In the genomic region with DNA sequence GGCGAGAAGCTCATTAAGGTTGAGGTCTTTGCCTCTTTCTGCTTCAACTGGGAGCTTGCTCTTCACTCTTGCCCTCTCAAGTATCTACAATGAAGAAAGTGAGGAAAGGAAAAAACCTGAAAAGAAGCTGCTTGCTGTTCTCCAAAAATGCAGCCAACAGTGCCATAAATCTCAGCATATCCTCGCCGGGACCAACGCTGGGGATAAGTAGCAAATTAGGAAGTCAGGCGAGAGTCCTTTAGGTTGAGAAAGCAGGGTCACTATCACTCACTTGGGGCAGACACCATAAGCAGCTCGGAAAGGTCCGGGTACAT, we compare ENCODE assay signal across 8 cellular contexts. TPM values are rescaled to one million over a fixed set of nuclear protein-coding genes. Genes with fewer than 3 reads are reported as not detected.
DNase-seq lines count a peak whose midpoint lies in the region; ATAC-seq and TF ChIP-seq lines count a peak whose summit lies in the region.

No MANE protein-coding gene starts in this region.

- peak overlapping the region; percentile 99 to 100 for H3K4me3 Mint-ChIP-seq in CD14-positive monocyte
- H3K4me3 Mint-ChIP-seq in activated CD8-positive, alpha-beta T cell treated with anti-CD3 and anti-CD28 coated beads, Interleukin-2, amount 10 ng/mL, durations not matched to agents 7 days and 5 days: peak overlapping the region; percentile 97

- peak overlapping the region; percentile 91 to 98 (median 94) for H3K27ac Mint-ChIP-seq in CD14-positive monocyte
- H3K27ac Mint-ChIP-seq in activated CD8-positive, alpha-beta T cell treated with anti-CD3 and anti-CD28 coated beads, Interleukin-2, amount 10 ng/mL, durations not matched to agents 7 days and 5 days: peak overlapping the region; percentile 98

- CTCF ChIA-PET in activated CD8-positive, alpha-beta T cell treated with anti-CD3 and anti-CD28 coated beads, Interleukin-2, amount 10 ng/mL, durations not matched to agents 7 days and 5 days (lab: Charles Lee): interaction anchor here (0.7 to 3.1 kb wide), 8 partner anchors 9 to 500 kb away, joined by 3 to 15 read pairs (median 4); a partner anchor contains a TSS

- H3K27me3 Mint-ChIP-seq in CD14-positive monocyte (ENCODE audit: low read depth in 3 of 3): peaks cover 0 to 7% (median 5%) of the 10 kb centered on the region in 3 donors
- no peaks in the 10 kb centered on the region for H3K27me3 Mint-ChIP-seq in activated CD8-positive, alpha-beta T cell treated with anti-CD3 and anti-CD28 coated beads, Interleukin-2, amount 10 ng/mL, durations not matched to agents 7 days and 5 days (ENCODE audit: low read depth)

- no peak for TF ChIP-seq POLR2A in testis (IDR thresholded peaks at IDR 0.05)

- no peaks in the 10 kb centered on the region for H3K9me3 ChIP-seq in iPS-18c (ENCODE audit: control insufficient read depth, insufficient read depth, low read length)
- no peaks in the 10 kb centered on the region for H3K9me3 ChIP-seq in testis

- H3K27ac ChIP-seq in testis: peak overlapping the region; percentile 79 to 88

- TF ChIP-seq CTCF in CD14-positive monocyte (IDR thresholded peaks at IDR 0.05) (no peak), HFF-Myc (IDR thresholded peaks at IDR 0.05; ENCODE audit: low read depth, low read length, missing control alignments) (no peak), testis (IDR thresholded peaks at IDR 0.05) (no peak)

- ATAC-seq in activated CD8-positive, alpha-beta T cell treated with anti-CD3 and anti-CD28 coated beads, Interleukin-2, amount 10 ng/mL, durations not matched to agents 7 days and 5 days: no peak
- ATAC-seq in GM21526 (IDR thresholded peaks at IDR 0.05; ENCODE audit: low FRiP score, unreplicated experiment) (no peak), GM21619 (IDR thresholded peaks at IDR 0.05; ENCODE audit: unreplicated experiment) (no peak)

- H3K27me3 ChIP-seq in testis: no peaks in the 10 kb centered on the region

- H3K36me3 Mint-ChIP-seq in CD14-positive monocyte: peaks cover 0 to 10% of the 10 kb centered on the region in 2 donors
- peaks cover 16% of the 10 kb centered on the region for H3K36me3 Mint-ChIP-seq in activated CD8-positive, alpha-beta T cell treated with anti-CD3 and anti-CD28 coated beads, Interleukin-2, amount 10 ng/mL, durations not matched to agents 7 days and 5 days (ENCODE audit: low read depth)

- DNase-seq in CD14-positive monocyte (ENCODE audit: low spot score): no peak
- no peak for DNase-seq in HFF-Myc (ENCODE audit: extremely low read depth, low read depth)
- no peak for DNase-seq in activated CD8-positive, alpha-beta T cell treated with anti-CD3 and anti-CD28 coated beads, Interleukin-2, amount 10 ng/mL, durations not matched to agents 7 days and 5 days
- DNase-seq in testis: no peak
- no peak for DNase-seq in activated CD4-positive, alpha-beta T cell treated with anti-CD3 and anti-CD28 coated beads for 4 hours

- POLR2A ChIA-PET in activated CD8-positive, alpha-beta T cell treated with anti-CD3 and anti-CD28 coated beads, Interleukin-2, amount 10 ng/mL, durations not matched to agents 7 days and 5 days (lab: Charles Lee): interaction anchor here (0.9 to 1.7 kb wide), 8 partner anchors 9 to 494 kb away, joined by 3 to 14 read pairs (median 4); a partner anchor contains a TSS

- peak overlapping the region; percentile 95 for H3K4me3 ChIP-seq in HFF-Myc (replicated peaks; ENCODE audit: low read depth, low read length)
- H3K4me3 ChIP-seq in iPS-18c (ENCODE audit: insufficient read depth, low read depth, low read length): peak overlapping the region; percentile 93
- H3K4me3 ChIP-seq in testis: peak overlapping the region; percentile 66 to 89

- 0% methylated on average over 7 of the region's 7 CpGs for WGBS in testis, 2 donors

- no peaks in the 10 kb centered on the region for H3K36me3 ChIP-seq in testis (ENCODE audit: low read depth, missing control alignments)

- peaks cover 15% of the 10 kb centered on the region for H3K4me1 ChIP-seq in testis

- intact Hi-C loops in CD14-positive monocyte (cut with micrococcal nuclease) (no loop called here), testis (cut with DNase I; ENCODE audit: low total_unique reads) (no loop called here)

- peaks cover 27% of the 10 kb centered on the region for H3K4me1 Mint-ChIP-seq in CD14-positive monocyte
- peaks cover 41% of the 10 kb centered on the region for H3K4me1 Mint-ChIP-seq in activated CD8-positive, alpha-beta T cell treated with anti-CD3 and anti-CD28 coated beads, Interleukin-2, amount 10 ng/mL, durations not matched to agents 7 days and 5 days (ENCODE audit: low read depth)

- H3K9me3 Mint-ChIP-seq in CD14-positive monocyte: no peaks in the 10 kb centered on the region
- H3K9me3 Mint-ChIP-seq in activated CD8-positive, alpha-beta T cell treated with anti-CD3 and anti-CD28 coated beads, Interleukin-2, amount 10 ng/mL, durations not matched to agents 7 days and 5 days (ENCODE audit: insufficient read depth): no peaks in the 10 kb centered on the region

RNA-seq across cellular contexts. Expression of a gene that starts 0.4 kb away (rescaled TPM):
- polyA plus RNA-seq in CD14-positive monocyte (1 to 10 TPM; 5.8 to 8.5 TPM), testis (ENCODE audit: insufficient read depth, low read depth, low replicate concordance) (213 TPM)
- 10 to 100 TPM; 54.4 to 57.2 TPM for total RNA-seq in activated CD8-positive, alpha-beta T cell treated with anti-CD3 and anti-CD28 coated beads, Interleukin-2, amount 10 ng/mL, durations not matched to agents 7 days and 5 days
- 100 to 1,000 TPM in 1 of 2 donors, 10 to 100 TPM in 1; 67.6 to 104 TPM for total RNA-seq in testis

RNA-seq across cellular contexts. Expression of a gene that starts 8.6 kb away (rescaled TPM):
- polyA plus RNA-seq in CD14-positive monocyte: 10 to 100 TPM; 19.1 to 21.0 TPM
- 10 to 100 TPM; 28.8 to 35.3 TPM for total RNA-seq in activated CD8-positive, alpha-beta T cell treated with anti-CD3 and anti-CD28 coated beads, Interleukin-2, amount 10 ng/mL, durations not matched to agents 7 days and 5 days
- total RNA-seq in testis: 10 to 100 TPM; 25.3 to 27.6 TPM
- 25.5 TPM for polyA plus RNA-seq in testis (ENCODE audit: insufficient read depth, low read depth, low replicate concordance)
